8 cellular contexts compared by ENCODE assay signal in genomic region chr1:218350909-218351616, GRCh38. TPM values are rescaled to one million over a fixed set of nuclear protein-coding genes. Genes with fewer than 3 reads are reported as not detected.
A peak's percentile ranks its signal among the peaks of the same experiment; 100 is the strongest.
DNase-seq lines count a peak whose midpoint lies in the region; ATAC-seq and TF ChIP-seq lines count a peak whose summit lies in the region.

No MANE protein-coding gene starts in this region.

- DNase-seq in left ventricle myocardium inferior (no peak), left cardiac atrium (no peak), brain microvascular endothelial cell (peak; percentile 80), prostate gland (ENCODE audit: low spot score) (no peak), DMS79 treated with DMSO at 0.1 percent for 48 hours (lab: John Stamatoyannopoulos, UW) (no peak), AG20443 (ENCODE audit: low spot score) (no peak)

- no peak for TF ChIP-seq POLR2A in prostate gland (IDR thresholded peaks at IDR 0.05)

- peak overlapping the region; percentile 33; the same call in 1 of the 2 replicates for H3K9ac ChIP-seq in HUES48 (ENCODE audit: low read depth, low read length)

- H3K4me1 ChIP-seq in left ventricle myocardium inferior (peaks cover 53% of the 10 kb centered on the region), HUES48 (ENCODE audit: control insufficient read depth, insufficient read depth, low read length) (peaks cover 37% of the 10 kb centered on the region), prostate gland (replicated peaks) (no peaks in the 10 kb centered on the region)

- H3K4me3 ChIP-seq in left ventricle myocardium inferior (peak overlapping the region; percentile 82), HUES48 (ENCODE audit: low read depth, low read length) (no peak overlapping the region; the same call in 1 of the 2 replicates), brain microvascular endothelial cell (ENCODE audit: low read depth, low read length) (peak overlapping the region; percentile 95), prostate gland (peak overlapping the region in 1 of 2 donors; percentile 12)

- H3K27me3 ChIP-seq in left ventricle myocardium inferior (ENCODE audit: low read depth) (no peaks in the 10 kb centered on the region), HUES48 (ENCODE audit: control insufficient read depth, insufficient read depth, low read length) (peaks cover 16% of the 10 kb centered on the region), brain microvascular endothelial cell (replicated peaks) (no peaks in the 10 kb centered on the region), prostate gland (replicated peaks; ENCODE audit: insufficient read depth) (no peaks in the 10 kb centered on the region)

- TF ChIP-seq CTCF in left ventricle myocardium inferior (IDR thresholded peaks at IDR 0.05; ENCODE audit: borderline replicate concordance), result no peak
- TF ChIP-seq CTCF in brain microvascular endothelial cell (IDR thresholded peaks at IDR 0.05; ENCODE audit: low read depth, low read length, missing control alignments), result no peak
- TF ChIP-seq CTCF in prostate gland (IDR thresholded peaks at IDR 0.05), result no peak

- intact Hi-C loops in left ventricle myocardium inferior (cut with micrococcal nuclease), result no loop called here
- intact Hi-C loops in left cardiac atrium (cut with DNase I), result no loop called here
- intact Hi-C loops in prostate gland (cut with DNase I), result loop anchor here (10.0 kb wide), 1 partner anchor 534 kb away; no protein-coding TSS in a partner anchor

- H3K9me3 ChIP-seq in left ventricle myocardium inferior (replicated peaks), result no peaks in the 10 kb centered on the region
- H3K9me3 ChIP-seq in HUES48 (ENCODE audit: control insufficient read depth, insufficient read depth, low read length), result no peaks in the 10 kb centered on the region
- H3K9me3 ChIP-seq in prostate gland, result no peaks in the 10 kb centered on the region

- WGBS in prostate gland, result 17% methylated on average over 6 of the region's 6 CpGs

- H3K36me3 ChIP-seq in left ventricle myocardium inferior (no peaks in the 10 kb centered on the region), HUES48 (ENCODE audit: control insufficient read depth, insufficient read depth, low read length) (no peaks in the 10 kb centered on the region), brain microvascular endothelial cell (replicated peaks) (peaks cover 50% of the 10 kb centered on the region), prostate gland (no peaks in the 10 kb centered on the region)

- ATAC-seq in left cardiac atrium, result no peak
- ATAC-seq in HG03571 (IDR thresholded peaks at IDR 0.05; ENCODE audit: unreplicated experiment), result no peak

- H3K27ac ChIP-seq in left ventricle myocardium inferior (replicated peaks) (peak overlapping the region; percentile 85), HUES48 (ENCODE audit: low read depth, low read length) (no peak overlapping the region), brain microvascular endothelial cell (peak overlapping the region; percentile 93), prostate gland (peak overlapping the region; percentile 35 to 50)

- in situ Hi-C loops in brain microvascular endothelial cell (cut with HindIII; ENCODE audit: low pct_ligation_motif_present, low sequenced_read_pairs), result no loop called here

RNA-seq across cellular contexts. Expression of gene TGFB2, which starts 5.9 kb away (rescaled TPM):
- total RNA-seq in left ventricle myocardium inferior, result 4.4 TPM
- 1 to 10 TPM; 2.7 to 4.0 TPM for total RNA-seq in left cardiac atrium
- total RNA-seq in prostate gland, result 1 to 10 TPM; 7.8 to 9.6 TPM
